In genomic region chr18:58579561-58580047, GRCh38 we compare ENCODE assay signal across 15 cellular contexts. TPM values are rescaled to one million over a fixed set of nuclear protein-coding genes. Genes with fewer than 3 reads are reported as not detected.
DNase-seq lines count a peak whose midpoint lies in the region; ATAC-seq and TF ChIP-seq lines count a peak whose summit lies in the region.
"Had no signal": no experiment of that assay in that cellular context is flagged by ENCODE, and none has a peak within 500 bp of the region (broad histone marks: within the 10 kb centered on the region; RNA-seq: fewer than 3 reads in every experiment).

No MANE protein-coding gene starts in this region.

- H3K36me3 ChIP-seq in adipocyte (ENCODE audit: control insufficient read depth, insufficient read depth, low read length, severe bottlenecking), result no peaks in the 10 kb centered on the region
- H3K36me3 ChIP-seq in colonic mucosa, result no peaks in the 10 kb centered on the region
- H3K36me3 ChIP-seq in gastroesophageal sphincter, result no peaks in the 10 kb centered on the region
- H3K36me3 ChIP-seq in transverse colon, result no peaks in the 10 kb centered on the region

- peak overlapping the region; percentile 67 for H3K27ac Mint-ChIP-seq in stimulated activated naive CD8-positive, alpha-beta T cell treated with anti-CD3 and anti-CD28 coated beads, Interleukin-15, Interleukin-2, amounts not matched to agents 100 ng/mL and 50 ng/mL, for 24 hours
- H3K27ac Mint-ChIP-seq: CD8-positive, alpha-beta T cell had no signal

- intact Hi-C loops in colonic mucosa (cut with DNase I) (no loop called here), sciatic nerve (cut with DNase I) (no loop called here), transverse colon (cut with DNase I; ENCODE audit: low total_unique reads) (no loop called here)

- H3K9me3 ChIP-seq in adipocyte (ENCODE audit: control insufficient read depth, low read length), result no peaks in the 10 kb centered on the region
- no peaks in the 10 kb centered on the region for H3K9me3 ChIP-seq in colonic mucosa
- no peaks in the 10 kb centered on the region for H3K9me3 ChIP-seq in gastroesophageal sphincter
- no peaks in the 10 kb centered on the region for H3K9me3 ChIP-seq in transverse colon

- no peaks in the 10 kb centered on the region for H3K9me3 Mint-ChIP-seq in stimulated activated naive CD8-positive, alpha-beta T cell treated with anti-CD3 and anti-CD28 coated beads, Interleukin-15, Interleukin-2, amounts not matched to agents 100 ng/mL and 50 ng/mL, for 24 hours
- H3K9me3 Mint-ChIP-seq: CD8-positive, alpha-beta T cell had no signal

- H3K4me3 ChIP-seq in adipocyte (ENCODE audit: low read length) (peak overlapping the region; percentile 81), colonic mucosa (no peak overlapping the region), gastroesophageal sphincter (no peak overlapping the region), transverse colon (no peak overlapping the region)

- 92 to 95% methylated on average over 8 to 11 of the region's 11 CpGs for WGBS in gastroesophageal sphincter (ENCODE audit: low coverage in 1 of 2), 2 donors
- 94% methylated on average over 7 to 11 of the region's 11 CpGs for WGBS in transverse colon (ENCODE audit: low coverage in 1 of 2), 2 donors

- H3K4me1 ChIP-seq in adipocyte (ENCODE audit: control insufficient read depth, insufficient read depth, low read length) (peaks cover 31% of the 10 kb centered on the region), colonic mucosa (no peaks in the 10 kb centered on the region), gastroesophageal sphincter (no peaks in the 10 kb centered on the region), transverse colon (no peaks in the 10 kb centered on the region)

- H3K4me1 Mint-ChIP-seq in stimulated activated naive CD8-positive, alpha-beta T cell treated with anti-CD3 and anti-CD28 coated beads, Interleukin-15, Interleukin-2, amounts not matched to agents 100 ng/mL and 50 ng/mL, for 24 hours (ENCODE audit: low read depth), result peaks cover 20% of the 10 kb centered on the region

- no peak overlapping the region for H3K4me3 Mint-ChIP-seq in stimulated activated naive CD8-positive, alpha-beta T cell treated with anti-CD3 and anti-CD28 coated beads, Interleukin-15, Interleukin-2, amounts not matched to agents 100 ng/mL and 50 ng/mL, for 24 hours
- H3K4me3 Mint-ChIP-seq: CD8-positive, alpha-beta T cell had no signal

- TF ChIP-seq EP300 in gastroesophageal sphincter (IDR thresholded peaks at IDR 0.05) (no peak), transverse colon (IDR thresholded peaks at IDR 0.05; ENCODE audit: low read depth) (no peak)

- H3K36me3 Mint-ChIP-seq in stimulated activated naive CD8-positive, alpha-beta T cell treated with anti-CD3 and anti-CD28 coated beads, Interleukin-15, Interleukin-2, amounts not matched to agents 100 ng/mL and 50 ng/mL, for 24 hours (ENCODE audit: low read depth), result no peaks in the 10 kb centered on the region
- H3K36me3 Mint-ChIP-seq: CD8-positive, alpha-beta T cell had no signal

- TF ChIP-seq POLR2A in gastroesophageal sphincter (IDR thresholded peaks at IDR 0.05) (no peak), transverse colon (IDR thresholded peaks at IDR 0.05) (no peak)

- TF ChIP-seq CTCF in colonic mucosa (IDR thresholded peaks at IDR 0.05), result no peak
- TF ChIP-seq CTCF in gastroesophageal sphincter (IDR thresholded peaks at IDR 0.05), result no peak
- TF ChIP-seq CTCF in transverse colon (IDR thresholded peaks at IDR 0.05), result no peak

- in situ Hi-C loops in transverse colon (cut with MboI; ENCODE audit: low pct_ligation_motif_present in 1 of 4, low pct_unique_long_range_greater_than_20kb in 1 of 4, low sequenced_read_pairs in 3 of 4), result no loop called here

- H3K27ac ChIP-seq in colonic mucosa, result no peak overlapping the region
- no peak overlapping the region for H3K27ac ChIP-seq in gastroesophageal sphincter
- no peak overlapping the region for H3K27ac ChIP-seq in transverse colon
- H3K27ac ChIP-seq: SK-N-MC had no signal

- DNase-seq in stimulated activated naive CD8-positive, alpha-beta T cell treated with anti-CD3 and anti-CD28 coated beads, Interleukin-15, Interleukin-2, amounts not matched to agents 100 U/mL and 50 U/mL, for 24 hours, result no peak
- DNase-seq in adipocyte (ENCODE audit: low read depth) (peak; percentile 88), kidney tubule cell (ENCODE audit: low spot score) (peak; percentile 89), colonic mucosa (no peak), sciatic nerve (ENCODE audit: low spot score) (no peak), transverse colon (no peak)
- DNase-seq: activated CD4-positive, alpha-beta T cell treated with anti-CD3 and anti-CD28 coated beads, Interleukin-2, amount 50 U/mL, for 1 hour; amygdala; CD8-positive, alpha-beta T cell; KBM-7; left colon; NCI-H2171 treated with DMSO at 0.1 percent for 48 hours had no signal

- H3K9ac ChIP-seq in adipocyte (ENCODE audit: low read length), result peak overlapping the region; percentile 88
- H3K9ac ChIP-seq in colonic mucosa (ENCODE audit: low read depth in 2 of 2, low read length in 2 of 2), result no peak overlapping the region

- H3K27me3 ChIP-seq in adipocyte (replicated peaks; ENCODE audit: control insufficient read depth, insufficient read depth, low read length) (no peaks in the 10 kb centered on the region), colonic mucosa (no peaks in the 10 kb centered on the region), gastroesophageal sphincter (peaks cover 10% of the 10 kb centered on the region), transverse colon (peaks cover 5% of the 10 kb centered on the region)

- ATAC-seq in stimulated activated naive CD8-positive, alpha-beta T cell treated with anti-CD3 and anti-CD28 coated beads, Interleukin-15, Interleukin-2, amounts not matched to agents 100 U/mL and 50 U/mL, for 24 hours, result no peak
- no peak for ATAC-seq in sciatic nerve
- ATAC-seq in gastroesophageal sphincter, result no peak
- ATAC-seq: CD8-positive, alpha-beta T cell; left colon had no signal

- peaks cover 4% of the 10 kb centered on the region for H3K27me3 Mint-ChIP-seq in stimulated activated naive CD8-positive, alpha-beta T cell treated with anti-CD3 and anti-CD28 coated beads, Interleukin-15, Interleukin-2, amounts not matched to agents 100 ng/mL and 50 ng/mL, for 24 hours

RNA-seq across cellular contexts. Expression of gene ALPK2, which starts 49.3 kb away (rescaled TPM):
- total RNA-seq in colonic mucosa (under 1 TPM; 0.15 to 0.29 TPM), sciatic nerve (0.09 TPM), gastroesophageal sphincter (under 1 TPM in 2 of 4 donors, not detected in 2; 0.08 to 0.54 TPM), transverse colon (1 to 10 TPM in 1 of 4 donors, under 1 TPM in 1, not detected in 2; 0.41 to 1.1 TPM)

Comparison
In these comparisons a context has a peak if more than half of its experiments do, and no peak if none do; other contexts are left out.
1. DNase-seq: peak in adipocyte (single experiment) and kidney tubule cell (single experiment); none in stimulated activated naive CD8-positive, alpha-beta T cell treated with anti-CD3 and anti-CD28 coated beads, Interleukin-15, Interleukin-2, amounts not matched to agents 100 U/mL and 50 U/mL, for 24 hours (single experiment), colonic mucosa (single experiment), sciatic nerve (single experiment) and transverse colon (single experiment).